ENCODE assay signal across 18 cellular contexts in genomic region chr4:64405761-64406160, GRCh38. TPM values are rescaled to one million over a fixed set of nuclear protein-coding genes. Genes with fewer than 3 reads are reported as not detected.
A peak's percentile ranks its signal among the peaks of the same experiment; 100 is the strongest.
DNase-seq lines count a peak whose midpoint lies in the region; ATAC-seq, FAIRE-seq and TF ChIP-seq lines count a peak whose summit lies in the region.
"Had no signal": no experiment of that assay in that cellular context is flagged by ENCODE, and none has a peak within 500 bp of the region (broad histone marks: within the 10 kb centered on the region; RNA-seq: fewer than 3 reads in every experiment).

No MANE protein-coding gene starts in this region.

- H3F3A ChIP-seq in neural progenitor cell (ENCODE audit: low read depth): no peaks in the 10 kb centered on the region

- H3K4me1 ChIP-seq in neural progenitor cell: no peaks in the 10 kb centered on the region
- H3K4me1 ChIP-seq in CD4-positive, alpha-beta memory T cell (ENCODE audit: insufficient read depth, low read length): no peaks in the 10 kb centered on the region
- H3K4me1 ChIP-seq: BLaER1 had no signal

- H3K27me3 Mint-ChIP-seq in neural progenitor cell (ENCODE audit: insufficient read depth, low read depth) (no peaks in the 10 kb centered on the region), mesothelial cell of epicardium (ENCODE audit: low read depth) (no peaks in the 10 kb centered on the region)
- no peaks in the 10 kb centered on the region for H3K27me3 Mint-ChIP-seq in CD4-positive, alpha-beta memory T cell

- H3K36me3 Mint-ChIP-seq in neural progenitor cell (no peaks in the 10 kb centered on the region), mesothelial cell of epicardium (no peaks in the 10 kb centered on the region)
- H3K36me3 Mint-ChIP-seq in CD4-positive, alpha-beta memory T cell: no peaks in the 10 kb centered on the region

- H3K27me3 ChIP-seq in neural progenitor cell: no peaks in the 10 kb centered on the region
- no peaks in the 10 kb centered on the region for H3K27me3 ChIP-seq in CD4-positive, alpha-beta memory T cell (ENCODE audit: insufficient read depth, low read length)
- H3K27me3 ChIP-seq: BLaER1 had no signal

- H3K9ac ChIP-seq in neural progenitor cell: no peak overlapping the region
- H3K9ac ChIP-seq: BLaER1 had no signal

- H3K4me3 ChIP-seq in neural progenitor cell: no peak overlapping the region
- H3K4me3 ChIP-seq in CD4-positive, alpha-beta memory T cell (ENCODE audit: low read length in 2 of 2): no peak overlapping the region
- H3K4me3 ChIP-seq: BLaER1 had no signal

- TF ChIP-seq CTCF in neural progenitor cell (IDR thresholded peaks at IDR 0.05) (no peak), mesothelial cell of epicardium (IDR thresholded peaks at IDR 0.05; ENCODE audit: unreplicated experiment) (no peak)

- H4K20me1 ChIP-seq in neural progenitor cell (ENCODE audit: low read depth): no peaks in the 10 kb centered on the region
- H4K20me1 ChIP-seq: BLaER1 had no signal

- CTCF ChIA-PET in CD4-positive, alpha-beta memory T cell (lab: Charles Lee; ENCODE audit: partially characterized antibody): no interaction called here

- no peak overlapping the region for H3K4me3 Mint-ChIP-seq in neural progenitor cell
- H3K4me3 Mint-ChIP-seq in mesothelial cell of epicardium: no peak overlapping the region
- H3K4me3 Mint-ChIP-seq in CD4-positive, alpha-beta memory T cell: no peak overlapping the region
- H3K4me3 Mint-ChIP-seq: HFFc6 had no signal

- H3K4me1 Mint-ChIP-seq in neural progenitor cell (no peaks in the 10 kb centered on the region), mesothelial cell of epicardium (peaks cover 34% of the 10 kb centered on the region)
- no peaks in the 10 kb centered on the region for H3K4me1 Mint-ChIP-seq in CD4-positive, alpha-beta memory T cell

- H3K27ac Mint-ChIP-seq in neural progenitor cell (no peak overlapping the region), mesothelial cell of epicardium (no peak overlapping the region)
- no peak overlapping the region for H3K27ac Mint-ChIP-seq in CD4-positive, alpha-beta memory T cell
- H3K27ac Mint-ChIP-seq: HFFc6 had no signal

- H3K9me3 ChIP-seq in neural progenitor cell (ENCODE audit: low read depth): no peaks in the 10 kb centered on the region
- H3K9me3 ChIP-seq in CD4-positive, alpha-beta memory T cell (ENCODE audit: control insufficient read depth in 1 of 2, low read length in 2 of 2): peaks cover 0 to 3% of the 10 kb centered on the region in 2 donors
- H3K9me3 ChIP-seq: BLaER1 had no signal

- peak; percentile 9 for FAIRE-seq in urothelium cell line (lab: Jason Lieb, UNC)

- no peak overlapping the region for H3K4me2 ChIP-seq in neural progenitor cell
- H3K4me2 ChIP-seq: BLaER1 had no signal

- no peak for DNase-seq in Right ventricle myocardium superior
- DNase-seq in Right ventricle myocardium inferior (ENCODE audit: missing footprints): no peak
- no peak for DNase-seq in left ventricle myocardium superior
- DNase-seq in neural progenitor cell (ENCODE audit: low spot score): no peak
- no peak for DNase-seq in urothelium cell line (ENCODE audit: low spot score)
- DNase-seq in mesothelial cell of epicardium (ENCODE audit: low spot score in 2 of 2, unreplicated experiment in 2 of 2): no peak
- DNase-seq in mucosa of gallbladder (ENCODE audit: low spot score): no peak
- DNase-seq in CD4-positive, alpha-beta memory T cell: no peak
- DNase-seq: AML-193, DMS53, HCEC 1CT, HFFc6 had no signal

- H2AFZ ChIP-seq in neural progenitor cell (replicated peaks): peak overlapping the region; percentile 52

- H3K79me2 ChIP-seq in neural progenitor cell (ENCODE audit: low read depth): no peaks in the 10 kb centered on the region

- peak; percentile 26 for ATAC-seq in Right ventricle myocardium superior (ENCODE audit: poor library complexity)
- ATAC-seq in Right ventricle myocardium inferior: no peak
- ATAC-seq in left ventricle myocardium superior: peak; percentile 34

- H3K27ac ChIP-seq in neural progenitor cell: no peak overlapping the region
- H3K27ac ChIP-seq in CD4-positive, alpha-beta memory T cell (ENCODE audit: low read depth, low read length): no peak overlapping the region
- H3K27ac ChIP-seq: 22Rv1, BLaER1 had no signal

- H3K36me3 ChIP-seq in neural progenitor cell: no peaks in the 10 kb centered on the region
- no peaks in the 10 kb centered on the region for H3K36me3 ChIP-seq in CD4-positive, alpha-beta memory T cell (ENCODE audit: insufficient read depth, low read length)
- H3K36me3 ChIP-seq: BLaER1 had no signal

- POLR2A ChIA-PET in CD4-positive, alpha-beta memory T cell (lab: Charles Lee; ENCODE audit: partially characterized antibody): no interaction called here

- H3K9me3 Mint-ChIP-seq in neural progenitor cell: no peaks in the 10 kb centered on the region
- H3K9me3 Mint-ChIP-seq in mesothelial cell of epicardium: no peaks in the 10 kb centered on the region
- peaks cover 0 to 17% (median 4%) of the 10 kb centered on the region in 8 donors for H3K9me3 Mint-ChIP-seq in CD4-positive, alpha-beta memory T cell

- intact Hi-C loops in Right ventricle myocardium superior (cut with DNase I): loop anchor here (10.0 kb wide), 1 partner anchor 129 kb away; no protein-coding TSS in a partner anchor
- intact Hi-C loops in Right ventricle myocardium inferior (cut with DNase I): loop anchor here (5.0 kb wide), 1 partner anchor 63 kb away; no protein-coding TSS in a partner anchor
- intact Hi-C loops in left ventricle myocardium superior (cut with micrococcal nuclease): no loop called here
- intact Hi-C loops in CD4-positive, alpha-beta memory T cell (cut with micrococcal nuclease): no loop called here

RNA-seq across cellular contexts. Expression of gene TECRL, which starts 3.5 kb away (rescaled TPM):
- total RNA-seq in Right ventricle myocardium superior: 1,034 TPM
- 1,120 TPM for total RNA-seq in Right ventricle myocardium inferior
- 1,256 TPM for total RNA-seq in left ventricle myocardium superior
- not detected in 2 replicates for total RNA-seq in neural progenitor cell (ENCODE audit: low replicate concordance)
- total RNA-seq in mesothelial cell of epicardium: 0.40 to 0.94 TPM (median 0.70 TPM) in 3 replicates
- not detected for total RNA-seq in mucosa of gallbladder
- total RNA-seq in CD4-positive, alpha-beta memory T cell: not detected
- not detected for polyA plus RNA-seq in CD4-positive, alpha-beta memory T cell
- total RNA-seq: A673, Daoy, H4, HFFc6, HT1080 had no signal

Comparison
In these comparisons a context has a peak if more than half of its experiments do, and no peak if none do; other contexts are left out.
1. intact Hi-C loops: an anchor here in Right ventricle myocardium superior (10.0 kb wide) and Right ventricle myocardium inferior (5.0 kb wide); none called in left ventricle myocardium superior and CD4-positive, alpha-beta memory T cell.
2. RNA of gene TECRL, which starts 3.5 kb away (total RNA-seq): 1,256 TPM in left ventricle myocardium superior (single experiment), 1,120 TPM in Right ventricle myocardium inferior (single experiment) and 1,034 TPM in Right ventricle myocardium superior (single experiment); 0.40 to 0.94 TPM in mesothelial cell of epicardium, not detected in neural progenitor cell, not detected in mucosa of gallbladder (single experiment) and not detected in CD4-positive, alpha-beta memory T cell; every median in the first group is over 100 times any median in the second.